In genomic region chr18:29002747-29003146, GRCh38 we compare ENCODE assay signal across 17 cellular contexts.
"Had no signal": no experiment of that assay in that cellular context is flagged by ENCODE, and none has a peak within 500 bp of the region (broad histone marks: within the 10 kb centered on the region; RNA-seq: fewer than 3 reads in every experiment).

No MANE protein-coding gene starts in this region.

- H3K4me3 ChIP-seq: gastrocnemius medialis, left lung, neural progenitor cell, thoracic aorta had no signal

- H3K27me3 Mint-ChIP-seq: activated B cell treated with CpG ODN at 0.5 μM for 24 hours; activated CD4-positive, alpha-beta memory T cell treated with anti-CD3 and anti-CD28 coated beads, Interleukin-2, amount 10 ng/mL, durations not matched to agents 7 days and 5 days; activated CD8-positive, alpha-beta memory T cell treated with anti-CD3 and anti-CD28 coated beads, Interleukin-2, amount 10 ng/mL, durations not matched to agents 7 days and 5 days; activated naive CD8-positive, alpha-beta T cell treated with anti-CD3 and anti-CD28 coated beads for 36 hours; stimulated activated naive B cell treated with anti-CD40 and anti-IgM and Interleukin-4, amounts not matched to agents 10 μg/mL and 1 μg/mL and 100 μg/mL, for 72 hours; T-cell had no signal

- H3K4me1 ChIP-seq: left lung, parathyroid adenoma had no signal

- H3K36me3 Mint-ChIP-seq: activated CD8-positive, alpha-beta memory T cell treated with anti-CD3 and anti-CD28 coated beads, Interleukin-2, amount 10 ng/mL, durations not matched to agents 7 days and 5 days; activated naive CD8-positive, alpha-beta T cell treated with anti-CD3 and anti-CD28 coated beads for 36 hours; neural progenitor cell; stimulated activated naive B cell treated with anti-CD40 and anti-IgM and Interleukin-4, amounts not matched to agents 10 μg/mL and 1 μg/mL and 100 μg/mL, for 72 hours; T-cell had no signal

- DNase-seq: activated B cell treated with CpG ODN at 0.5 μM for 24 hours; activated CD4-positive, alpha-beta memory T cell treated with anti-CD3 and anti-CD28 coated beads, Interleukin-2, amount 10 ng/mL, durations not matched to agents 7 days and 5 days; activated CD4-positive, alpha-beta T cell treated with anti-CD3 and anti-CD28 coated beads for 4 hours; activated CD8-positive, alpha-beta memory T cell treated with anti-CD3 and anti-CD28 coated beads, Interleukin-2, amount 10 ng/mL, durations not matched to agents 7 days and 5 days; activated naive CD4-positive, alpha-beta T cell; activated naive CD8-positive, alpha-beta T cell treated with anti-CD3 and anti-CD28 coated beads for 36 hours; amniotic stem cell; erythroblast; gastrocnemius medialis; head of caudate nucleus; left lung; stimulated activated naive B cell treated with anti-CD40 and anti-IgM and Interleukin-4, amounts not matched to agents 10 μg/mL and 1 μg/mL and 100 μg/mL, for 72 hours; T-cell; T-helper 9 cell had no signal

- H3K9ac ChIP-seq: neural progenitor cell, parathyroid adenoma had no signal

- H2AFZ ChIP-seq: neural progenitor cell, parathyroid adenoma had no signal

- H3K9me3 ChIP-seq: gastrocnemius medialis, left lung, thoracic aorta had no signal

- H3K4me2 ChIP-seq: neural progenitor cell had no signal

- H3K36me3 ChIP-seq: gastrocnemius medialis, left lung, neural progenitor cell, thoracic aorta had no signal

- H3K4me1 Mint-ChIP-seq: activated B cell treated with CpG ODN at 0.5 μM for 24 hours; activated CD4-positive, alpha-beta memory T cell treated with anti-CD3 and anti-CD28 coated beads, Interleukin-2, amount 10 ng/mL, durations not matched to agents 7 days and 5 days; activated CD8-positive, alpha-beta memory T cell treated with anti-CD3 and anti-CD28 coated beads, Interleukin-2, amount 10 ng/mL, durations not matched to agents 7 days and 5 days; activated naive CD8-positive, alpha-beta T cell treated with anti-CD3 and anti-CD28 coated beads for 36 hours; stimulated activated naive B cell treated with anti-CD40 and anti-IgM and Interleukin-4, amounts not matched to agents 10 μg/mL and 1 μg/mL and 100 μg/mL, for 72 hours; T-cell had no signal

- H3K27ac ChIP-seq: gastrocnemius medialis, neural progenitor cell, parathyroid adenoma, thoracic aorta had no signal

- H3K4me3 Mint-ChIP-seq: activated B cell treated with CpG ODN at 0.5 μM for 24 hours; activated CD4-positive, alpha-beta memory T cell treated with anti-CD3 and anti-CD28 coated beads, Interleukin-2, amount 10 ng/mL, durations not matched to agents 7 days and 5 days; activated CD8-positive, alpha-beta memory T cell treated with anti-CD3 and anti-CD28 coated beads, Interleukin-2, amount 10 ng/mL, durations not matched to agents 7 days and 5 days; activated naive CD8-positive, alpha-beta T cell treated with anti-CD3 and anti-CD28 coated beads for 36 hours; neural progenitor cell; stimulated activated naive B cell treated with anti-CD40 and anti-IgM and Interleukin-4, amounts not matched to agents 10 μg/mL and 1 μg/mL and 100 μg/mL, for 72 hours; T-cell had no signal

- H3K9me3 Mint-ChIP-seq: neural progenitor cell had no signal

- H3K27me3 ChIP-seq: gastrocnemius medialis, left lung, neural progenitor cell had no signal

- H3K27ac Mint-ChIP-seq: activated B cell treated with CpG ODN at 0.5 μM for 24 hours; activated CD4-positive, alpha-beta memory T cell treated with anti-CD3 and anti-CD28 coated beads, Interleukin-2, amount 10 ng/mL, durations not matched to agents 7 days and 5 days; activated CD8-positive, alpha-beta memory T cell treated with anti-CD3 and anti-CD28 coated beads, Interleukin-2, amount 10 ng/mL, durations not matched to agents 7 days and 5 days; activated naive CD8-positive, alpha-beta T cell treated with anti-CD3 and anti-CD28 coated beads for 36 hours; neural progenitor cell; stimulated activated naive B cell treated with anti-CD40 and anti-IgM and Interleukin-4, amounts not matched to agents 10 μg/mL and 1 μg/mL and 100 μg/mL, for 72 hours; T-cell had no signal
